In genomic region chr7:87202208-87202607, GRCh38 we compare ENCODE assay signal across 21 cellular contexts. TPM values are rescaled to one million over a fixed set of nuclear protein-coding genes. Genes with fewer than 3 reads are reported as not detected.
A peak's percentile ranks its signal among the peaks of the same experiment; 100 is the strongest.
DNase-seq lines count a peak whose midpoint lies in the region; ATAC-seq, FAIRE-seq and TF ChIP-seq lines count a peak whose summit lies in the region.
"Had no signal": no experiment of that assay in that cellular context is flagged by ENCODE, and none has a peak within 500 bp of the region (broad histone marks: within the 10 kb centered on the region; RNA-seq: fewer than 3 reads in every experiment).

No MANE protein-coding gene starts in this region.

- peak; percentile 36 for TF ChIP-seq POLR2A in endothelial cell of umbilical vein (IDR thresholded peaks at IDR 0.05; ENCODE audit: low read depth, low read length)

- peaks cover 27% of the 10 kb centered on the region for H3K4me1 Mint-ChIP-seq in WTC11
- H3K4me1 Mint-ChIP-seq in stimulated activated memory B cell treated with anti-CD40 and anti-IgM and Interleukin-4, amounts not matched to agents 10 μg/mL and 1 μg/mL and 100 μg/mL, for 72 hours = peaks cover 48% of the 10 kb centered on the region

- no peak overlapping the region for H3K4me3 Mint-ChIP-seq in WTC11
- H3K4me3 Mint-ChIP-seq in stimulated activated memory B cell treated with anti-CD40 and anti-IgM and Interleukin-4, amounts not matched to agents 10 μg/mL and 1 μg/mL and 100 μg/mL, for 72 hours = no peak overlapping the region
- H3K4me3 Mint-ChIP-seq: dendritic cell treated with granulocyte-macrophage colony-stimulating factor and Interleukin-4, amounts not matched to agents 40 ng/mL and 50 ng/mL, for 4 days had no signal

- no peaks in the 10 kb centered on the region for H4K20me1 ChIP-seq in endothelial cell of umbilical vein (replicated peaks; ENCODE audit: control insufficient read depth, extremely low read depth, insufficient read depth, low read length)

- DNase-seq in left ventricle myocardium inferior (no peak), right cardiac atrium (no peak), WTC11 (ENCODE audit: low spot score) (no peak), endothelial cell of umbilical vein (ENCODE audit: low read depth, low spot score) (no peak), GM13977 (ENCODE audit: low spot score) (no peak)
- DNase-seq: activated CD4-positive, alpha-beta T cell treated with anti-CD3 and anti-CD28 coated beads for 48 hours; DMS79 treated with DMSO at 0.1 percent for 48 hours; gastrocnemius medialis; GM23248; Kasumi-1; mesendoderm; NCI-H1092; NCI-H2029 treated with DMSO at 0.1 percent for 48 hours; NCI-H446 treated with DMSO at 0.1 percent for 48 hours; spleen had no signal

- H3K27ac ChIP-seq in left ventricle myocardium inferior (replicated peaks) = peak overlapping the region; percentile 7
- H3K27ac ChIP-seq in right cardiac atrium (ENCODE audit: low read length) = no peak overlapping the region
- no peak overlapping the region for H3K27ac ChIP-seq in endothelial cell of umbilical vein (ENCODE audit: insufficient read depth, low read depth, low read length)
- H3K27ac ChIP-seq: breast epithelium, epithelial cell of prostate, gastrocnemius medialis, GM23248 had no signal

- FAIRE-seq in endothelial cell of umbilical vein (lab: Jason Lieb, UNC) = no peak

- WGBS in right cardiac atrium = 87% methylated on average over 1 of the region's 1 CpG

- BruUV-seq in endothelial cell of umbilical vein (replicated peaks; lab: Mats Ljungman, UMichigan) = no TSS peak

- H3K4me2 ChIP-seq in endothelial cell of umbilical vein (ENCODE audit: insufficient read depth, low read length) = no peak overlapping the region

- peaks cover 28% of the 10 kb centered on the region for H3K9me3 ChIP-seq in left ventricle myocardium inferior (replicated peaks)
- no peaks in the 10 kb centered on the region for H3K9me3 ChIP-seq in right cardiac atrium (ENCODE audit: control insufficient read depth, low read length)
- H3K9me3 ChIP-seq in endothelial cell of umbilical vein (replicated peaks; ENCODE audit: control insufficient read depth, insufficient read depth, low read length) = no peaks in the 10 kb centered on the region

- peaks cover 45% of the 10 kb centered on the region for H3K79me2 ChIP-seq in endothelial cell of umbilical vein (ENCODE audit: control insufficient read depth, insufficient read depth, low read length)

- H3K4me3 ChIP-seq in left ventricle myocardium inferior = no peak overlapping the region
- no peak overlapping the region for H3K4me3 ChIP-seq in right cardiac atrium (ENCODE audit: low read length)
- no peak overlapping the region for H3K4me3 ChIP-seq in endothelial cell of umbilical vein (replicated peaks in 1 of 3; ENCODE audit: insufficient read depth in 1 of 3, low read depth in 1 of 3, low read length in 3 of 3)
- H3K4me3 ChIP-seq: breast epithelium, gastrocnemius medialis, GM23248, spleen had no signal

- no peak overlapping the region for H3K9ac ChIP-seq in endothelial cell of umbilical vein (replicated peaks; ENCODE audit: extremely low read depth, insufficient read depth, low read length)
- H3K9ac ChIP-seq: GM23248 had no signal

- TF ChIP-seq CTCF in left ventricle myocardium inferior (IDR thresholded peaks at IDR 0.05; ENCODE audit: borderline replicate concordance) (no peak), WTC11 (IDR thresholded peaks at IDR 0.05) (no peak), endothelial cell of umbilical vein (IDR thresholded peaks at IDR 0.05; ENCODE audit: extremely low read depth in 1 of 2, insufficient read depth in 1 of 2, low read depth in 1 of 2, low read length in 2 of 2) (no peak), GM13977 (IDR thresholded peaks at IDR 0.05; ENCODE audit: extremely low read depth, insufficient read depth, missing control alignments) (no peak)

- in situ Hi-C loops in GM13977 (cut with MboI; ENCODE audit: low pct_unique_long_range_greater_than_20kb, low sequenced_read_pairs, unreplicated experiment) = no loop called here

- peaks cover 70% of the 10 kb centered on the region for H3K36me3 Mint-ChIP-seq in WTC11
- peaks cover 72% of the 10 kb centered on the region for H3K36me3 Mint-ChIP-seq in stimulated activated memory B cell treated with anti-CD40 and anti-IgM and Interleukin-4, amounts not matched to agents 10 μg/mL and 1 μg/mL and 100 μg/mL, for 72 hours

- peak overlapping the region; percentile 13; the same call in 1 of the 2 replicates for H3K27ac Mint-ChIP-seq in WTC11
- H3K27ac Mint-ChIP-seq in stimulated activated memory B cell treated with anti-CD40 and anti-IgM and Interleukin-4, amounts not matched to agents 10 μg/mL and 1 μg/mL and 100 μg/mL, for 72 hours = peak overlapping the region; percentile 29
- H3K27ac Mint-ChIP-seq: dendritic cell treated with granulocyte-macrophage colony-stimulating factor and Interleukin-4, amounts not matched to agents 40 ng/mL and 50 ng/mL, for 4 days had no signal

- H3K4me1 ChIP-seq in left ventricle myocardium inferior (peaks cover 33% of the 10 kb centered on the region), right cardiac atrium (ENCODE audit: control insufficient read depth, insufficient read depth, low read length) (peaks cover 4% of the 10 kb centered on the region), endothelial cell of umbilical vein (ENCODE audit: control insufficient read depth, extremely low read depth, insufficient read depth, low read length) (no peaks in the 10 kb centered on the region)
- H3K4me1 ChIP-seq: breast epithelium had no signal

- no peaks in the 10 kb centered on the region for H3K9me1 ChIP-seq in endothelial cell of umbilical vein (replicated peaks; ENCODE audit: control insufficient read depth, extremely low read depth, insufficient read depth, low read length)

- H3K36me3 ChIP-seq in left ventricle myocardium inferior = peaks cover 26% of the 10 kb centered on the region
- peaks cover 2 to 7% of the 10 kb centered on the region in 2 experiments for H3K36me3 ChIP-seq in endothelial cell of umbilical vein (ENCODE audit: control insufficient read depth in 2 of 2, extremely low read depth in 1 of 2, insufficient read depth in 2 of 2, low read length in 2 of 2)
- H3K36me3 ChIP-seq: breast epithelium had no signal

- H3K27me3 Mint-ChIP-seq in WTC11 (ENCODE audit: low read depth) = peaks cover 5% of the 10 kb centered on the region; the same call in 1 of the 2 replicates
- H3K27me3 Mint-ChIP-seq in stimulated activated memory B cell treated with anti-CD40 and anti-IgM and Interleukin-4, amounts not matched to agents 10 μg/mL and 1 μg/mL and 100 μg/mL, for 72 hours = no peaks in the 10 kb centered on the region
- H3K27me3 Mint-ChIP-seq: dendritic cell treated with granulocyte-macrophage colony-stimulating factor and Interleukin-4, amounts not matched to agents 40 ng/mL and 50 ng/mL, for 4 days had no signal

- POLR2A ChIA-PET in WTC11 (lab: Charles Lee) (interaction anchor here (0.8 kb wide), 1 partner anchor 50 kb away, joined by 5 read pairs; the partner anchor contains the start of gene DMTF1), endothelial cell of umbilical vein (lab: Charles Lee) (no interaction called here)

- H3K27me3 ChIP-seq in left ventricle myocardium inferior (ENCODE audit: low read depth) (no peaks in the 10 kb centered on the region), right cardiac atrium (ENCODE audit: control insufficient read depth, insufficient read depth) (no peaks in the 10 kb centered on the region), endothelial cell of umbilical vein (ENCODE audit: control insufficient read depth in 2 of 2, insufficient read depth in 2 of 2, low read length in 2 of 2) (no peaks in the 10 kb centered on the region)
- H3K27me3 ChIP-seq: breast epithelium, gastrocnemius medialis, spleen had no signal

- intact Hi-C loops in left ventricle myocardium inferior (cut with micrococcal nuclease) (no loop called here), right cardiac atrium (cut with DNase I) (no loop called here), endothelial cell of umbilical vein (cut with micrococcal nuclease) (no loop called here)

- no peak overlapping the region for H2AFZ ChIP-seq in endothelial cell of umbilical vein (ENCODE audit: low read depth, low read length)
- H2AFZ ChIP-seq: GM23248 had no signal

- ATAC-seq in right cardiac atrium (no peak), WTC11 (no peak; the same call in 1 of the 2 replicates), GM19395 (IDR thresholded peaks at IDR 0.05; ENCODE audit: unreplicated experiment) (no peak), HG03521 (IDR thresholded peaks at IDR 0.05; ENCODE audit: unreplicated experiment) (no peak)
- ATAC-seq in stimulated activated memory B cell treated with anti-CD40 and anti-IgM and Interleukin-4, amounts not matched to agents 10 μg/mL and 1 μg/mL and 100 μg/mL, for 72 hours = no peak
- ATAC-seq: gastrocnemius medialis had no signal

- dilution Hi-C loops in endothelial cell of umbilical vein (cut with MboI; ENCODE audit: extremely low pct_ligation_motif_present, low sequenced_read_pairs) = no loop called here

- CTCF ChIA-PET in WTC11 (lab: Charles Lee) = no interaction called here
- CTCF ChIA-PET in endothelial cell of umbilical vein (lab: Charles Lee) = interaction anchor here (1.9 kb wide), 1 partner anchor 15 kb away, joined by 8 read pairs; no protein-coding TSS in a partner anchor

- peaks cover 44% of the 10 kb centered on the region for H3K9me3 Mint-ChIP-seq in WTC11
- peaks cover 13% of the 10 kb centered on the region for H3K9me3 Mint-ChIP-seq in stimulated activated memory B cell treated with anti-CD40 and anti-IgM and Interleukin-4, amounts not matched to agents 10 μg/mL and 1 μg/mL and 100 μg/mL, for 72 hours

RNA-seq across cellular contexts. Expression of gene TMEM243, which starts 17.3 kb away (rescaled TPM):
- total RNA-seq in left ventricle myocardium inferior (4.4 TPM), right cardiac atrium (10 to 100 TPM in 1 of 4 donors, 1 to 10 TPM in 3; 7.1 to 10.8 (median 8.7) TPM), WTC11 (2021) (24.2 to 29.0 TPM (median 25.9 TPM) in 3 replicates), endothelial cell of umbilical vein (26.9 and 31.5 TPM in 2 replicates)
- polyA plus RNA-seq in right cardiac atrium (11.2 TPM), endothelial cell of umbilical vein (22.6 and 28.8 TPM in 2 replicates)
- 24.9 and 25.6 TPM in 2 replicates for polyA plus RNA-seq in endothelial cell of umbilical vein (2011; cell fraction: cytosol; rRNA removed)
- 47.0 and 53.5 TPM in 2 replicates for polyA plus RNA-seq in endothelial cell of umbilical vein (2011; cell fraction: nucleus; rRNA removed)
- polyA plus RNA-seq in endothelial cell of umbilical vein (2012) = 24.2 and 26.6 TPM in 2 replicates
- polyA minus RNA-seq in endothelial cell of umbilical vein = 24.3 and 29.6 TPM in 2 replicates
- polyA minus RNA-seq in endothelial cell of umbilical vein (2011; cell fraction: cytosol; rRNA and poly(A)+ RNA removed) = 19.6 TPM
- polyA minus RNA-seq in endothelial cell of umbilical vein (2011; cell fraction: nucleus; rRNA and poly(A)+ RNA removed) = 65.3 and 86.5 TPM in 2 replicates

RNA-seq across cellular contexts. Expression of gene DMTF1, which starts 50.0 kb away (rescaled TPM):
- total RNA-seq in left ventricle myocardium inferior = 19.4 TPM
- 10 to 100 TPM; 33.5 to 36.5 (median 36.0) TPM for total RNA-seq in right cardiac atrium
- 23.7 TPM for polyA plus RNA-seq in right cardiac atrium
- total RNA-seq in WTC11 (2021) = 79.3 to 87.9 TPM (median 86.8 TPM) in 3 replicates
- 86.9 and 100.0 TPM in 2 replicates for total RNA-seq in endothelial cell of umbilical vein
- polyA plus RNA-seq in endothelial cell of umbilical vein = 78.5 and 92.9 TPM in 2 replicates
- polyA plus RNA-seq in endothelial cell of umbilical vein (2011; cell fraction: cytosol; rRNA removed) = 25.9 and 31.2 TPM in 2 replicates
- 734 and 788 TPM in 2 replicates for polyA plus RNA-seq in endothelial cell of umbilical vein (2011; cell fraction: nucleus; rRNA removed)
- 42.6 and 52.5 TPM in 2 replicates for polyA plus RNA-seq in endothelial cell of umbilical vein (2012)
- polyA minus RNA-seq in endothelial cell of umbilical vein = 154 and 163 TPM in 2 replicates
- polyA minus RNA-seq in endothelial cell of umbilical vein (2011; cell fraction: cytosol; rRNA and poly(A)+ RNA removed) = 20.6 TPM
- 365 and 482 TPM in 2 replicates for polyA minus RNA-seq in endothelial cell of umbilical vein (2011; cell fraction: nucleus; rRNA and poly(A)+ RNA removed)
